Comparison of ENCODE assay signal across 17 cellular contexts in genomic region chrX:136812286-136812685, GRCh38.
"Had no signal": no experiment of that assay in that cellular context is flagged by ENCODE, and none has a peak within 500 bp of the region (broad histone marks: within the 10 kb centered on the region; RNA-seq: fewer than 3 reads in every experiment).

No MANE protein-coding gene starts in this region.

- H3K27ac ChIP-seq: dorsolateral prefrontal cortex, gastroesophageal sphincter, prostate gland, sigmoid colon, suprapubic skin had no signal

- ATAC-seq: activated CD4-positive, CD25-positive, alpha-beta regulatory T cell treated with anti-CD3 and anti-CD28 coated beads, Interleukin-2, amount 50 U/mL, for 24 hours; activated CD8-positive, alpha-beta memory T cell treated with anti-CD3 and anti-CD28 coated beads, Interleukin-2, amount 10 ng/mL, durations not matched to agents 7 days and 5 days; activated naive CD4-positive, alpha-beta T cell treated with anti-CD3 and anti-CD28 coated beads, Interleukin-2, amount 50 U/mL, for 72 hours; esophagus mucosa; gastroesophageal sphincter; left ventricle myocardium superior had no signal

- H3K27me3 ChIP-seq: gastroesophageal sphincter, sigmoid colon, suprapubic skin had no signal

- H3K36me3 ChIP-seq: gastroesophageal sphincter, prostate gland, sigmoid colon, suprapubic skin had no signal

- DNase-seq: activated CD4-positive, alpha-beta T cell treated with anti-CD3 and anti-CD28 coated beads, Interleukin-2, amount 50 U/mL, for 48 hours; activated CD8-positive, alpha-beta memory T cell treated with anti-CD3 and anti-CD28 coated beads, Interleukin-2, amount 10 ng/mL, durations not matched to agents 7 days and 5 days; activated effector memory CD4-positive, alpha-beta T cell treated with anti-CD3 and anti-CD28 coated beads, Interleukin-2, amount 50 U/mL, for 16 hours; activated T-cell treated with anti-CD3 and anti-CD28 coated beads, Interleukin-2, amount 50 U/mL, for 24 hours; dorsolateral prefrontal cortex; left ventricle myocardium superior; mesendoderm; nephron progenitor cell; sigmoid colon; stimulated activated CD4-positive, alpha-beta T cell treated with anti-CD3 and anti-CD28 coated beads, Interleukin-12 subunit alpha, Interleukin-12 subunit beta, amount 100 ng/mL, for 4 hours; stimulated activated naive CD4-positive, alpha-beta T cell had no signal

- H3K4me3 ChIP-seq: dorsolateral prefrontal cortex, gastroesophageal sphincter, prostate gland, sigmoid colon, suprapubic skin had no signal

- H3K9me3 ChIP-seq: gastroesophageal sphincter, prostate gland, sigmoid colon, suprapubic skin had no signal

- H3K4me1 ChIP-seq: gastroesophageal sphincter, prostate gland, sigmoid colon, suprapubic skin had no signal
